In the genomic region with DNA sequence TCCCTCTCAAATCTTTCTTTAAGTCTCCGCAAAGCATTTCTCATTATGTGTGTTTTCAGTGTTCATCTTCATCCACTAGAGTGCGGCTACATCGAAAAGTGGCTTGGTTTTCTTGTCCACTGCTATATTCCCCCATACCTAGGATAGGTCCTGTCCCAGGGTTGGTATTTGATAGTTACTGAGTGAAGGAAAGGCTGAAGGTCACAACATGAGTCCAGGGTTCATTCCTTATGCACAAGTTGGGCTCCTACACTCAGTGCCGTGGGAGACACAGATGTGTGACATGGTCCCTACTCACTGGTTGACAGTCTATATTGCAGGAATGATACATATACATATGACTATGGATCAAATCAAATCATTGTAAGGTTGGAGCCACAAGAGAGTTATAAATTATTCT, we compare ENCODE assay signal across 9 cellular contexts.
"Had no signal": no experiment of that assay in that cellular context is flagged by ENCODE, and none has a peak within 500 bp of the region (broad histone marks: within the 10 kb centered on the region; RNA-seq: fewer than 3 reads in every experiment).

No MANE protein-coding gene starts in this region.

- H3K27ac ChIP-seq: HL-60, KMS-11 had no signal

- H3K4me2 ChIP-seq: GM23338, KMS-11 had no signal

- ATAC-seq: GM23338, K562 had no signal

- H3K4me3 ChIP-seq: GM23338, K562 had no signal

- H3K9ac ChIP-seq: KMS-11 had no signal

- FAIRE-seq: H1, H54, K562 had no signal

- DNase-seq: H9, HFFc6, IMR-90 had no signal

- H2AFZ ChIP-seq: GM23338 had no signal
